8 cellular contexts compared by ENCODE assay signal in the genomic region with DNA sequence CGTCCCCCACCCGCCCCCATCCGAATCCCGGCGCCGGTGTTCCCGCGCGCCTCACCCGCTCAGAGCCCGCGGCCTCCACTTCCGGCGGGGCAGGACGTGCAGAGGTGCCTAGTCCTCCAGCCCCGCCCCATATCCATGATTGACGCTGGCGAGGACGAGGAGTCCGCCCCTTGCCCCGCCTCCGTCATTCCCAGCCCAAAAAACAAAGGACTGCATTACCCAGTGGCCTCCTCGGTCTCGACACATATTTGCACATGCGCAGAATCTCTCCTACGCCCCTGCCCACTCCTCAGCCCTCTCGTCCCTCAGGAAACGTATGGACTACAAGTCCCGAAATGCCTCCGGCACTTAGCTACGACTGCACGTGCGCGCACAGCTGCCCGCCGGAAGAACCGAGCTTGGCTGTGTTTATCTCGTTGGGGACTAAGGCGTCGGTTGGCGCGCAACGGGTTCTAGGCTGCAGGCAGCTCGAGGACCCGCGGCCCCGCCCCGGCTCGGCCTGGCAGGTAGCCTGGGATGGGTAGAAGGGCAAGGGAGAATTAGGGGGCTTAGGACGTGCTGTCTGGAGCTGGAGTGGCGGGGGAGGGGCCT. TPM values are rescaled to one million over a fixed set of nuclear protein-coding genes. Genes with fewer than 3 reads are reported as not detected.
DNase-seq lines count a peak whose midpoint lies in the region; ATAC-seq and TF ChIP-seq lines count a peak whose summit lies in the region.

A gene with protein sequence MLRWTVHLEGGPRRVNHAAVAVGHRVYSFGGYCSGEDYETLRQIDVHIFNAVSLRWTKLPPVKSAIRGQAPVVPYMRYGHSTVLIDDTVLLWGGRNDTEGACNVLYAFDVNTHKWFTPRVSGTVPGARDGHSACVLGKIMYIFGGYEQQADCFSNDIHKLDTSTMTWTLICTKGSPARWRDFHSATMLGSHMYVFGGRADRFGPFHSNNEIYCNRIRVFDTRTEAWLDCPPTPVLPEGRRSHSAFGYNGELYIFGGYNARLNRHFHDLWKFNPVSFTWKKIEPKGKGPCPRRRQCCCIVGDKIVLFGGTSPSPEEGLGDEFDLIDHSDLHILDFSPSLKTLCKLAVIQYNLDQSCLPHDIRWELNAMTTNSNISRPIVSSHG (plus strand): TSS at position 407 of the 591 bp plus-strand sequence. CDS start 2,944 bp downstream, outside the sequence.
A gene (minus strand): TSS at position 104 of the 591 bp plus-strand sequence. CDS start 133 bp downstream, outside the sequence.

- H3K4me1 Mint-ChIP-seq in activated naive CD8-positive, alpha-beta T cell treated with anti-CD3 and anti-CD28 coated beads, Interleukin-2, amount 50 U/mL, for 24 hours: peaks cover 50% of the 10 kb centered on the region

- peak within 1 kb of the TSS; percentile 11 to 65 for H3K27ac ChIP-seq in ovary
- H3K27ac ChIP-seq in thyroid gland: peak within 1 kb of the TSS; percentile 42 to 69 (median 67)

- H3K36me3 ChIP-seq in ovary: no peaks in the 10 kb centered on the region
- peaks cover 22 to 24% of the 10 kb centered on the region in 2 donors for H3K36me3 ChIP-seq in thyroid gland

- no peaks in the 10 kb centered on the region for H3K9me3 Mint-ChIP-seq in activated naive CD8-positive, alpha-beta T cell treated with anti-CD3 and anti-CD28 coated beads, Interleukin-2, amount 50 U/mL, for 24 hours

- no peak for TF ChIP-seq EP300 in ovary (IDR thresholded peaks at IDR 0.05)

- intact Hi-C loops in Right ventricle myocardium inferior (cut with DNase I) (loop anchor here (1.0 kb wide), 2 partner anchors 30 to 45 kb away; a partner anchor contains a TSS), ovary (cut with DNase I) (loop anchor here in 2 of 4 donors (10.0 kb wide), 1 partner anchor 109 kb away; no protein-coding TSS in a partner anchor), thyroid gland (cut with DNase I) (loop anchor here (10.0 kb wide), 1 partner anchor 109 kb away; no protein-coding TSS in a partner anchor)

- H3K27me3 Mint-ChIP-seq in activated naive CD8-positive, alpha-beta T cell treated with anti-CD3 and anti-CD28 coated beads, Interleukin-2, amount 50 U/mL, for 24 hours: no peaks in the 10 kb centered on the region

- peaks cover 12% of the 10 kb centered on the region for H3K4me1 ChIP-seq in ovary (ENCODE audit: insufficient read depth)
- peaks cover 28 to 39% of the 10 kb centered on the region in 2 donors for H3K4me1 ChIP-seq in thyroid gland

- DNase-seq in GM12865 (ENCODE audit: low read depth): peak; percentile 100
- peak; percentile 98 for DNase-seq in NCI-H1417 treated with DMSO at 0.1 percent for 48 hours (lab: John Stamatoyannopoulos, UW)
- DNase-seq in SW480 (ENCODE audit: low spot score): peak; percentile 99
- peak; percentile 98 for DNase-seq in activated naive CD8-positive, alpha-beta T cell treated with anti-CD3 and anti-CD28 coated beads, Interleukin-2, amount 50 U/mL, for 24 hours
- DNase-seq in Right ventricle myocardium inferior (ENCODE audit: missing footprints): peak; percentile 99
- peak; percentile 99 to 100 (median 99) for DNase-seq in ovary
- DNase-seq in thyroid gland: peak; percentile 100

- TF ChIP-seq POLR2A in ovary (IDR thresholded peaks at IDR 0.05) (peak; percentile 29), thyroid gland (IDR thresholded peaks at IDR 0.05) (peak in 1 of 2 donors; percentile 66)

- H3K27ac Mint-ChIP-seq in activated naive CD8-positive, alpha-beta T cell treated with anti-CD3 and anti-CD28 coated beads, Interleukin-2, amount 50 U/mL, for 24 hours: peak within 1 kb of the TSS; percentile 82

- no peaks in the 10 kb centered on the region for H3K27me3 ChIP-seq in ovary
- H3K27me3 ChIP-seq in thyroid gland: no peaks in the 10 kb centered on the region

- H3K4me3 ChIP-seq in GM12865 (ENCODE audit: low read depth, low read length): peak within 1 kb of the TSS; percentile 94
- H3K4me3 ChIP-seq in ovary: peak within 1 kb of the TSS; percentile 73
- H3K4me3 ChIP-seq in thyroid gland (replicated peaks in 1 of 3): peak within 1 kb of the TSS; percentile 46 to 73 (median 61)

- H3K36me3 Mint-ChIP-seq in activated naive CD8-positive, alpha-beta T cell treated with anti-CD3 and anti-CD28 coated beads, Interleukin-2, amount 50 U/mL, for 24 hours (ENCODE audit: low read depth): peaks cover 37% of the 10 kb centered on the region

- H3K4me3 Mint-ChIP-seq in activated naive CD8-positive, alpha-beta T cell treated with anti-CD3 and anti-CD28 coated beads, Interleukin-2, amount 50 U/mL, for 24 hours: peak within 1 kb of the TSS; percentile 95

- peak; percentile 93 for ATAC-seq in HG02763 (IDR thresholded peaks at IDR 0.05; ENCODE audit: unreplicated experiment)
- ATAC-seq in activated naive CD8-positive, alpha-beta T cell treated with anti-CD3 and anti-CD28 coated beads, Interleukin-2, amount 50 U/mL, for 24 hours: peak; percentile 91
- peak; percentile 95 for ATAC-seq in Right ventricle myocardium inferior

- TF ChIP-seq CTCF in GM12865 (IDR thresholded peaks at IDR 0.05; ENCODE audit: insufficient read depth, low read depth, low read length, missing control alignments): no peak
- no peak for TF ChIP-seq CTCF in ovary (IDR thresholded peaks at IDR 0.05)
- no peak for TF ChIP-seq CTCF in thyroid gland (IDR thresholded peaks at IDR 0.05)

- WGBS in ovary, 3 donors: 0 to 1% (median 0%) methylated on average over 37 to 51 of the region's 51 CpGs
- WGBS in thyroid gland, 2 donors: 0% methylated on average over 32 to 40 of the region's 51 CpGs

- H3K9me3 ChIP-seq in ovary (no peaks in the 10 kb centered on the region), thyroid gland (no peaks in the 10 kb centered on the region)

RNA-seq across cellular contexts. Expression of the first gene that starts in this region (rescaled TPM):
- total RNA-seq in Right ventricle myocardium inferior (145 TPM), ovary (10 to 100 TPM; 40.9 to 78.8 (median 55.1) TPM), thyroid gland (100 to 1,000 TPM in 1 of 4 donors, 10 to 100 TPM in 3; 93.1 to 107 (median 97.7) TPM)
- polyA plus RNA-seq in ovary: 10 to 100 TPM; 72.1 to 90.9 TPM

RNA-seq across cellular contexts. Expression of the second gene that starts in this region (rescaled TPM):
- total RNA-seq in Right ventricle myocardium inferior: 32.1 TPM
- 10 to 100 TPM; 48.2 to 69.8 (median 60.1) TPM for total RNA-seq in ovary
- 10 to 100 TPM; 75.9 to 95.1 TPM for polyA plus RNA-seq in ovary
- 10 to 100 TPM; 45.9 to 78.1 (median 61.7) TPM for total RNA-seq in thyroid gland

Comparison
In these comparisons a context has a peak if more than half of its experiments do, and no peak if none do; other contexts are left out.
1. Peak in every context shown above with its lines: DNase-seq, ATAC-seq, H3K4me3 ChIP-seq and H3K27ac ChIP-seq.